In genomic region chr12:9389796-9390195, GRCh38 we compare ENCODE assay signal across 17 cellular contexts.
DNase-seq lines count a peak whose midpoint lies in the region; TF ChIP-seq lines count a peak whose summit lies in the region.
"Had no signal": no experiment of that assay in that cellular context is flagged by ENCODE, and none has a peak within 500 bp of the region (broad histone marks: within the 10 kb centered on the region; RNA-seq: fewer than 3 reads in every experiment).

No MANE protein-coding gene starts in this region.

- H3K27ac Mint-ChIP-seq in endodermal cell: no peak overlapping the region
- H3K27ac Mint-ChIP-seq: B cell; CD4-positive, CD25-positive, alpha-beta regulatory T cell; CD8-positive, alpha-beta T cell had no signal

- no peaks in the 10 kb centered on the region for H3K9me3 Mint-ChIP-seq in endodermal cell
- H3K9me3 Mint-ChIP-seq: CD8-positive, alpha-beta T cell had no signal

- H3K36me3 ChIP-seq in HEK293 (ENCODE audit: control insufficient read depth in 2 of 2, insufficient read depth in 1 of 2, low read length in 2 of 2) (no peaks in the 10 kb centered on the region), endodermal cell (ENCODE audit: control insufficient read depth, insufficient read depth, low read length) (no peaks in the 10 kb centered on the region)
- no peaks in the 10 kb centered on the region for H3K36me3 ChIP-seq in effector memory CD4-positive, alpha-beta T cell (ENCODE audit: control insufficient read depth, insufficient read depth, low read length)
- H3K36me3 ChIP-seq: BLaER1, HAP-1 had no signal

- H3K27ac ChIP-seq in HEK293 (ENCODE audit: extremely low read depth, low read depth, low read length): no peak overlapping the region
- H3K27ac ChIP-seq in endodermal cell (ENCODE audit: low read depth, low read length): no peak overlapping the region
- H3K27ac ChIP-seq in effector memory CD4-positive, alpha-beta T cell (ENCODE audit: insufficient read depth, low read length, poor library complexity, severe bottlenecking): no peak overlapping the region
- H3K27ac ChIP-seq: 22Rv1, BLaER1, C4-2B had no signal

- no peaks in the 10 kb centered on the region for H3K36me3 Mint-ChIP-seq in endodermal cell (ENCODE audit: low read depth)
- H3K36me3 Mint-ChIP-seq: CD4-positive, CD25-positive, alpha-beta regulatory T cell; CD8-positive, alpha-beta T cell had no signal

- no peaks in the 10 kb centered on the region for H3K4me1 ChIP-seq in HEK293 (ENCODE audit: control insufficient read depth, insufficient read depth, low read length)
- H3K4me1 ChIP-seq in endodermal cell (ENCODE audit: control insufficient read depth, insufficient read depth, low read length): no peaks in the 10 kb centered on the region
- no peaks in the 10 kb centered on the region for H3K4me1 ChIP-seq in effector memory CD4-positive, alpha-beta T cell (ENCODE audit: control insufficient read depth, insufficient read depth, low read length, poor library complexity, severe bottlenecking)
- H3K4me1 ChIP-seq: Caco-2 had no signal

- peaks cover 7% of the 10 kb centered on the region for H3K4me1 Mint-ChIP-seq in endodermal cell

- DNase-seq in astrocyte of the hippocampus (ENCODE audit: low read depth, low spot score): peak; percentile 63
- peak; percentile 56 for DNase-seq in endodermal cell
- DNase-seq in activated T-cell treated with anti-CD3 and anti-CD28 coated beads, Interleukin-2, amount 50 U/mL, for 48 hours: no peak
- no peak for DNase-seq in activated CD8-positive, alpha-beta memory T cell treated with anti-CD3 and anti-CD28 coated beads, Interleukin-2, amount 50 U/mL, for 4 hours
- no peak for DNase-seq in effector memory CD4-positive, alpha-beta T cell
- DNase-seq: Caco-2; CD4-positive, CD25-positive, alpha-beta regulatory T cell; CD8-positive, alpha-beta T cell; DMS153; DND-41; GOT3 had no signal

- H3K27me3 ChIP-seq in endodermal cell (ENCODE audit: control insufficient read depth, insufficient read depth, low read length, poor library complexity, severe bottlenecking): no peaks in the 10 kb centered on the region
- no peaks in the 10 kb centered on the region for H3K27me3 ChIP-seq in effector memory CD4-positive, alpha-beta T cell (replicated peaks; ENCODE audit: control insufficient read depth, insufficient read depth, low read length, poor library complexity, severe bottlenecking)
- H3K27me3 ChIP-seq: BLaER1 had no signal

- H3K27me3 Mint-ChIP-seq in endodermal cell (ENCODE audit: insufficient read depth): no peaks in the 10 kb centered on the region
- H3K27me3 Mint-ChIP-seq: B cell had no signal

- no peak overlapping the region for H3K4me3 ChIP-seq in HEK293 (ENCODE audit: low read depth, low read length)
- no peak overlapping the region for H3K4me3 ChIP-seq in endodermal cell (ENCODE audit: low read length)
- no peak overlapping the region for H3K4me3 ChIP-seq in effector memory CD4-positive, alpha-beta T cell (ENCODE audit: insufficient read depth, low read depth, low read length, poor library complexity, severe bottlenecking)
- H3K4me3 ChIP-seq: BLaER1, HAP-1 had no signal

- no peak overlapping the region for H3K9ac ChIP-seq in endodermal cell (ENCODE audit: extremely low read depth, low read length, poor library complexity, severe bottlenecking)
- H3K9ac ChIP-seq: BLaER1 had no signal

- 89 to 91% methylated on average over 9 to 10 of the region's 10 CpGs for WGBS in endodermal cell (ENCODE audit: insufficient coverage in 1 of 2, insufficient read length in 1 of 2), 2 experiments

- POLR2A ChIA-PET in HEK293 (lab: Yijun Ruan, JAX): no interaction called here

- TF ChIP-seq CTCF in HEK293 (tag by site-specific recombination; IDR thresholded peaks at IDR 0.05): no peak
- TF ChIP-seq CTCF in endodermal cell (conservative IDR thresholded peaks at IDR 0.05): no peak

- CTCF ChIA-PET in HEK293 (lab: Yijun Ruan, JAX): interaction anchor here (0.7 kb wide), 1 partner anchor 12 kb away, joined by 5 read pairs; no protein-coding TSS in a partner anchor

- H3K4me3 Mint-ChIP-seq in endodermal cell: no peak overlapping the region
- H3K4me3 Mint-ChIP-seq: B cell; CD4-positive, CD25-positive, alpha-beta regulatory T cell; CD8-positive, alpha-beta T cell had no signal

- no peaks in the 10 kb centered on the region for H3K9me3 ChIP-seq in HEK293 (ENCODE audit: control insufficient read depth, insufficient read depth, low read depth, low read length)
- no peaks in the 10 kb centered on the region for H3K9me3 ChIP-seq in endodermal cell (ENCODE audit: control insufficient read depth, low read length)
- no peaks in the 10 kb centered on the region for H3K9me3 ChIP-seq in effector memory CD4-positive, alpha-beta T cell (ENCODE audit: control insufficient read depth, low read length)
- H3K9me3 ChIP-seq: BLaER1, Caco-2, HAP-1 had no signal

TF ChIP-seq in HEK293, 187 proteins besides CTCF, POLR2A, EP300 and RAD21:
- TF ChIP-seq ZIC2 (tag by site-specific recombination; IDR thresholded peaks at IDR 0.05) (0 out of 2 replicates have a peak, but pooled peaks have one; percentile 15), ZNF791 (tag by site-specific recombination; IDR thresholded peaks at IDR 0.05) (no peak)

Comparison
In these comparisons a context has a peak if more than half of its experiments do, and no peak if none do; other contexts are left out.
1. DNase-seq: peak in astrocyte of the hippocampus (single experiment) and endodermal cell (single experiment); none in activated T-cell treated with anti-CD3 and anti-CD28 coated beads, Interleukin-2, amount 50 U/mL, for 48 hours (0 of 2), activated CD8-positive, alpha-beta memory T cell treated with anti-CD3 and anti-CD28 coated beads, Interleukin-2, amount 50 U/mL, for 4 hours (single experiment) and effector memory CD4-positive, alpha-beta T cell (0 of 3).